Comparison of ENCODE assay signal across 8 cellular contexts in genomic region chr2:127226520-127227263, GRCh38. TPM values are rescaled to one million over a fixed set of nuclear protein-coding genes. Genes with fewer than 3 reads are reported as not detected.
DNase-seq lines count a peak whose midpoint lies in the region; ATAC-seq lines count a peak whose summit lies in the region.

No MANE protein-coding gene starts in this region.

- no peak overlapping the region for H3K4me3 Mint-ChIP-seq in immature natural killer cell

- peak; percentile 88 for ATAC-seq in GM19395 (IDR thresholded peaks at IDR 0.05; ENCODE audit: unreplicated experiment)
- ATAC-seq in HG03575 (IDR thresholded peaks at IDR 0.05; ENCODE audit: extremely low read depth, insufficient number of reproducible peaks, low FRiP score, unreplicated experiment): peak; percentile 85

- peaks cover 0 to 10% (median 8%) of the 10 kb centered on the region in 3 donors for H3K27me3 Mint-ChIP-seq in immature natural killer cell (ENCODE audit: low read depth in 3 of 3)

- no peaks in the 10 kb centered on the region for H3K4me1 Mint-ChIP-seq in immature natural killer cell

- DNase-seq in AG20443 (ENCODE audit: low spot score): peak; percentile 75
- DNase-seq in activated CD4-positive, alpha-beta T cell treated with anti-CD3 and anti-CD28 coated beads, Interleukin-2, amount 50 U/mL, for 48 hours: peak; percentile 63 to 75
- DNase-seq in kidney glomerular epithelial cell (lab: John Stamatoyannopoulos, UW): peak; percentile 41
- peak; percentile 85 for DNase-seq in ureter (ENCODE audit: low spot score)
- no peak for DNase-seq in NCI-H1436 treated with DMSO at 0.1 percent for 48 hours (lab: John Stamatoyannopoulos, UW)
- DNase-seq in immature natural killer cell: no peak

- peaks cover 0 to 3% (median 0%) of the 10 kb centered on the region in 3 donors for H3K36me3 Mint-ChIP-seq in immature natural killer cell

- no peak overlapping the region for H3K27ac Mint-ChIP-seq in immature natural killer cell

- peaks cover 0 to 11% (median 0%) of the 10 kb centered on the region in 6 donors for H3K9me3 Mint-ChIP-seq in immature natural killer cell

RNA-seq across cellular contexts. Expression of gene CYP27C1, which starts 6.6 kb away (rescaled TPM):
- total RNA-seq in ureter: 0.73 TPM
- polyA plus RNA-seq in immature natural killer cell: not detected

Comparison
In these comparisons a context has a peak if more than half of its experiments do, and no peak if none do; other contexts are left out.
1. DNase-seq: peak in AG20443 (single experiment), activated CD4-positive, alpha-beta T cell treated with anti-CD3 and anti-CD28 coated beads, Interleukin-2, amount 50 U/mL, for 48 hours (2 of 2), kidney glomerular epithelial cell (single experiment) and ureter (single experiment); none in NCI-H1436 treated with DMSO at 0.1 percent for 48 hours (single experiment) and immature natural killer cell (0 of 3).